19 cellular contexts compared by ENCODE assay signal in the genomic region with DNA sequence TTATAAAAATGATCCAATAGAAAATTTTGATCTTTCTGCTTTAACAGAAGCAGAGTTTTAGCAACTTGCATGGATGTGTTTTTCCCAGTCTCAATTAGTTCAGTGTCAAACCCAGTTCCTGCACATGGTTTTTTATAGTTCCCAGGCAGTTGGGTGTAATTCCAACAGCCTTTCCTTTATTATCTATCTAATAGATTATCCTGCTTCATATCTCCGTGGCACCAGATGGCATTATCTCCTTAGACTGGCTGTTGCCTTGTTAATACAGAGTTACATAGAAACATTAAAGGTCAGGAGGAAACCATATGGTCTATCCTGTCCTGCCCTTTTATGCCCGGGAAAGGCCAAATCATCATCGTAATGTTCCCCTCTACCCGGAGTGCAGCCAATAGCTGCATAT.
DNase-seq lines count a peak whose midpoint lies in the region; ATAC-seq, FAIRE-seq and TF ChIP-seq lines count a peak whose summit lies in the region.
"Had no signal": no experiment of that assay in that cellular context is flagged by ENCODE, and none has a peak within 500 bp of the region (broad histone marks: within the 10 kb centered on the region; RNA-seq: fewer than 3 reads in every experiment).

No MANE protein-coding gene starts in this region.

- ATAC-seq in GM21529 (IDR thresholded peaks at IDR 0.05; ENCODE audit: unreplicated experiment) = no peak
- no peak for ATAC-seq in HG02970 (IDR thresholded peaks at IDR 0.05; ENCODE audit: low FRiP score, unreplicated experiment)
- ATAC-seq: PC-3 had no signal

- H3K79me2 ChIP-seq in trophoblast cell (ENCODE audit: control insufficient read depth, insufficient read depth, low read length, poor library complexity) = peaks cover 1% of the 10 kb centered on the region

- no peaks in the 10 kb centered on the region for H3K9me3 ChIP-seq in WERI-Rb-1 (ENCODE audit: severe bottlenecking)
- peaks cover 2% of the 10 kb centered on the region for H3K9me3 ChIP-seq in trophoblast cell (ENCODE audit: insufficient read depth, low read depth, low read length)
- peaks cover 0 to 4% of the 10 kb centered on the region in 2 donors for H3K9me3 ChIP-seq in breast epithelium

- H3K4me3 ChIP-seq in LNCaP clone FGC (ENCODE audit: low read depth, low read length) (no peak overlapping the region), WERI-Rb-1 (ENCODE audit: low read depth, low read length) (no peak overlapping the region), trophoblast cell (ENCODE audit: low read depth, low read length) (no peak overlapping the region), breast epithelium (no peak overlapping the region)

- H2AFZ ChIP-seq in trophoblast cell (ENCODE audit: insufficient read depth, low read length, poor library complexity) = no peak overlapping the region

- FAIRE-seq in D721Med (lab: Jason Lieb, UNC) = peak; percentile 100
- FAIRE-seq: GM19239, HTR-8/SVneo had no signal

- H3K4me1 ChIP-seq in trophoblast cell (ENCODE audit: control insufficient read depth in 1 of 2, insufficient read depth in 2 of 2, low read length in 2 of 2) (peaks cover 14 to 25% of the 10 kb centered on the region in 2 experiments), breast epithelium (no peaks in the 10 kb centered on the region)

- no peak overlapping the region for H4K8ac ChIP-seq in trophoblast cell (ENCODE audit: low read depth, low read length)

- no peaks in the 10 kb centered on the region for H3K36me3 ChIP-seq in WERI-Rb-1
- no peaks in the 10 kb centered on the region for H3K36me3 ChIP-seq in trophoblast cell (ENCODE audit: control insufficient read depth in 1 of 2, insufficient read depth in 2 of 2, low read length in 2 of 2)
- H3K36me3 ChIP-seq in breast epithelium = no peaks in the 10 kb centered on the region

- intact Hi-C loops in breast epithelium (cut with DNase I; ENCODE audit: low total_unique reads) = loop anchor here (10.0 kb wide), 1 partner anchor 994 kb away; no protein-coding TSS in a partner anchor

- no peak overlapping the region for H3K14ac ChIP-seq in trophoblast cell (ENCODE audit: low read length)

- H4K91ac ChIP-seq in trophoblast cell (ENCODE audit: low read depth, low read length) = peak overlapping the region; percentile 7

- H3K27ac ChIP-seq in WERI-Rb-1 (peak overlapping the region; percentile 75), trophoblast cell (ENCODE audit: low read depth, low read length) (peak overlapping the region; percentile 48), breast epithelium (no peak overlapping the region)
- H3K27ac ChIP-seq: HL-60, RWPE1 had no signal

- no CpG with 5 or more reads among the region's 4 CpGs for WGBS in trophoblast cell (ENCODE audit: extremely low coverage, insufficient coverage, insufficient read length)

- H3K23ac ChIP-seq in trophoblast cell (ENCODE audit: low read length) = no peak overlapping the region

- DNase-seq in D721Med (ENCODE audit: insufficient read length, low spot score) = peak; percentile 70
- DNase-seq in LNCaP clone FGC (ENCODE audit: low read depth) = no peak
- peak; percentile 78 for DNase-seq in WERI-Rb-1
- no peak for DNase-seq in trophoblast cell
- DNase-seq in breast epithelium (ENCODE audit: low spot score in 2 of 2) = no peak
- DNase-seq: C1 segment of cervical spinal cord, H9, Kasumi-1, NCI-H1417 treated with DMSO at 0.1 percent for 48 hours, NCI-H2081 treated with DMSO at 0.1 percent for 48 hours, NCI-H748 treated with DMSO at 0.1 percent for 48 hours, PC-3, SW 1271 had no signal

- no peak overlapping the region for H4K12ac ChIP-seq in trophoblast cell (ENCODE audit: low read depth, low read length)

- peak; percentile 36 for TF ChIP-seq CTCF in D721Med (IDR thresholded peaks at IDR 0.05; ENCODE audit: insufficient read depth, missing control alignments)
- peak; percentile 17; the same call in 1 of the 2 replicates for TF ChIP-seq CTCF in LNCaP clone FGC (IDR thresholded peaks at IDR 0.05; ENCODE audit: control insufficient read depth, extremely low read depth, insufficient read depth)
- TF ChIP-seq CTCF in WERI-Rb-1 (IDR thresholded peaks at IDR 0.05; ENCODE audit: low read depth, low read length) = no peak
- no peak for TF ChIP-seq CTCF in breast epithelium (IDR thresholded peaks at IDR 0.05)

- H3K18ac ChIP-seq in trophoblast cell (ENCODE audit: low read length) = no peak overlapping the region

- no peak overlapping the region for H3K9ac ChIP-seq in trophoblast cell (ENCODE audit: low read length)

- H2BK120ac ChIP-seq in trophoblast cell (ENCODE audit: insufficient read depth, low read length, poor library complexity) = peak overlapping the region; percentile 58

- H2AK5ac ChIP-seq in trophoblast cell (ENCODE audit: low read length) = no peak overlapping the region

- peaks cover 20% of the 10 kb centered on the region for H3K79me1 ChIP-seq in trophoblast cell (ENCODE audit: low read length)

- H2BK5ac ChIP-seq in trophoblast cell (ENCODE audit: low read depth, low read length, poor library complexity) = no peak overlapping the region

- no peak overlapping the region for H2BK12ac ChIP-seq in trophoblast cell (ENCODE audit: low read length)

- no peaks in the 10 kb centered on the region for H3K27me3 ChIP-seq in WERI-Rb-1 (ENCODE audit: insufficient read depth, low read depth, severe bottlenecking)
- no peaks in the 10 kb centered on the region for H3K27me3 ChIP-seq in trophoblast cell (ENCODE audit: insufficient read depth, low read length)
- H3K27me3 ChIP-seq in breast epithelium = no peaks in the 10 kb centered on the region

- no peak for TF ChIP-seq POLR2A in breast epithelium (IDR thresholded peaks at IDR 0.05)

- H3K4ac ChIP-seq in trophoblast cell (ENCODE audit: low read depth, low read length) = no peak overlapping the region

- H3K4me2 ChIP-seq in trophoblast cell (ENCODE audit: low read length) = no peak overlapping the region

Comparison
In these comparisons a context has a peak if more than half of its experiments do, and no peak if none do; other contexts are left out.
1. DNase-seq: peak in D721Med (single experiment) and WERI-Rb-1 (single experiment); none in LNCaP clone FGC (single experiment), trophoblast cell (0 of 2) and breast epithelium (0 of 2).
2. CTCF ChIP-seq: peak in D721Med (single experiment) and LNCaP clone FGC (single experiment); none in WERI-Rb-1 (single experiment) and breast epithelium (0 of 3).
3. H3K27ac ChIP-seq: peak in WERI-Rb-1 (single experiment) and trophoblast cell (single experiment); none in breast epithelium (0 of 2).